19 cellular contexts compared by ENCODE assay signal in genomic region chrX:112846114-112846513, GRCh38. TPM values are rescaled to one million over a fixed set of nuclear protein-coding genes. Genes with fewer than 3 reads are reported as not detected.
DNase-seq lines count a peak whose midpoint lies in the region; ATAC-seq and TF ChIP-seq lines count a peak whose summit lies in the region.
"Had no signal": no experiment of that assay in that cellular context is flagged by ENCODE, and none has a peak within 500 bp of the region (broad histone marks: within the 10 kb centered on the region; RNA-seq: fewer than 3 reads in every experiment).

No MANE protein-coding gene starts in this region.

- intact Hi-C loops in mucosa of descending colon (cut with DNase I, micrococcal nuclease) = no loop called here
- intact Hi-C loops in sciatic nerve (cut with DNase I) = no loop called here

- H3K36me3 ChIP-seq in endodermal cell (ENCODE audit: control insufficient read depth, insufficient read depth, low read length) = no peaks in the 10 kb centered on the region
- no peaks in the 10 kb centered on the region for H3K36me3 ChIP-seq in mucosa of descending colon (ENCODE audit: low read depth)
- H3K36me3 ChIP-seq: BLaER1 treated with 17β-estradiol and CSF1 and Interleukin-3, amounts not matched to agents 10 nM and 100 nM had no signal

- H3K9ac ChIP-seq in endodermal cell (ENCODE audit: extremely low read depth, low read length, poor library complexity, severe bottlenecking) = no peak overlapping the region
- H3K9ac ChIP-seq: BLaER1 treated with 17β-estradiol and CSF1 and Interleukin-3, amounts not matched to agents 10 nM and 100 nM had no signal

- no peaks in the 10 kb centered on the region for H3K9me3 Mint-ChIP-seq in endodermal cell

- no peaks in the 10 kb centered on the region for H3K36me3 Mint-ChIP-seq in endodermal cell (ENCODE audit: low read depth)

- peaks cover 3% of the 10 kb centered on the region for H3K4me1 ChIP-seq in endodermal cell (ENCODE audit: control insufficient read depth, insufficient read depth, low read length)
- H3K4me1 ChIP-seq in mucosa of descending colon (ENCODE audit: low read depth) = no peaks in the 10 kb centered on the region

- peaks cover 6% of the 10 kb centered on the region for H3K27me3 Mint-ChIP-seq in endodermal cell (ENCODE audit: insufficient read depth)

- peak overlapping the region; percentile 24 for H3K27ac Mint-ChIP-seq in endodermal cell

- peak; percentile 52 for ATAC-seq in mucosa of descending colon
- peak; percentile 56 for ATAC-seq in sciatic nerve
- ATAC-seq: K562, Panc1, Right ventricle myocardium inferior had no signal

- peak; percentile 83 for DNase-seq in NCI-H69 (lab: John Stamatoyannopoulos, UW)
- DNase-seq in endodermal cell = no peak
- peak in 2 of 3 donors; percentile 36 to 42 for DNase-seq in mucosa of descending colon
- peak; percentile 62 for DNase-seq in sciatic nerve (ENCODE audit: low spot score)
- no peak for DNase-seq in GF-D8 (lab: John Stamatoyannopoulos, UW)
- no peak for DNase-seq in NCI-H1694 (lab: John Stamatoyannopoulos, UW)
- no peak for DNase-seq in iPS-NIHi7 (ENCODE audit: extremely low spot score)
- DNase-seq in COLO829 (ENCODE audit: low spot score) = no peak
- DNase-seq: DMS153, EL, H7, NCI-H1048, NCI-H187, NCI-H2171, NCI-H82 had no signal

- H3K4me3 Mint-ChIP-seq in endodermal cell = no peak overlapping the region

- H3K4me3 ChIP-seq in endodermal cell (ENCODE audit: low read length) (no peak overlapping the region), mucosa of descending colon (no peak overlapping the region)
- H3K4me3 ChIP-seq: BLaER1 treated with 17β-estradiol and CSF1 and Interleukin-3, amounts not matched to agents 10 nM and 100 nM; K562 had no signal

- no peaks in the 10 kb centered on the region for H3K27me3 ChIP-seq in endodermal cell (ENCODE audit: control insufficient read depth, insufficient read depth, low read length, poor library complexity, severe bottlenecking)

- no peak overlapping the region for H3K27ac ChIP-seq in endodermal cell (ENCODE audit: low read depth, low read length)
- H3K27ac ChIP-seq: BLaER1 treated with 17β-estradiol and CSF1 and Interleukin-3, amounts not matched to agents 10 nM and 100 nM had no signal

- WGBS in endodermal cell (ENCODE audit: insufficient coverage in 1 of 2, insufficient read length in 1 of 2), 2 experiments = 100% methylated on average over 2 of the region's 3 CpGs; no CpG with 5 or more reads in 1 of the 2 experiments

- H3K9me3 ChIP-seq in endodermal cell (ENCODE audit: control insufficient read depth, low read length) (no peaks in the 10 kb centered on the region), mucosa of descending colon (no peaks in the 10 kb centered on the region)

- no peak for TF ChIP-seq CTCF in endodermal cell (conservative IDR thresholded peaks at IDR 0.05)
- TF ChIP-seq CTCF in mucosa of descending colon (IDR thresholded peaks at IDR 0.05) = no peak

- H3K4me1 Mint-ChIP-seq in endodermal cell = peaks cover 49% of the 10 kb centered on the region

RNA-seq across cellular contexts. Expression of gene AMOT, which starts 5.5 kb away (rescaled TPM):
- total RNA-seq in endodermal cell (10 to 100 TPM; 41.3 to 59.8 TPM), mucosa of descending colon (10 to 100 TPM; 18.1 to 26.2 (median 19.3) TPM), sciatic nerve (38.2 TPM)
- polyA plus RNA-seq in endodermal cell (2013, experiment 1 of 2) = 39.4 TPM
- polyA plus RNA-seq in endodermal cell (2013, experiment 2 of 2) = 39.7 TPM
- polyA plus RNA-seq: K562 had no signal

Comparison
In these comparisons a context has a peak if more than half of its experiments do, and no peak if none do; other contexts are left out.
1. DNase-seq: peak in NCI-H69 (single experiment), mucosa of descending colon (2 of 3) and sciatic nerve (single experiment); none in endodermal cell (single experiment), GF-D8 (single experiment), NCI-H1694 (single experiment), iPS-NIHi7 (single experiment) and COLO829 (single experiment).